In genomic region chr5:150598821-150599273, GRCh38 we compare ENCODE assay signal across 19 cellular contexts. TPM values are rescaled to one million over a fixed set of nuclear protein-coding genes. Genes with fewer than 3 reads are reported as not detected.
A peak's percentile ranks its signal among the peaks of the same experiment; 100 is the strongest.
DNase-seq lines count a peak whose midpoint lies in the region; ATAC-seq, FAIRE-seq and TF ChIP-seq lines count a peak whose summit lies in the region.
"Had no signal": no experiment of that assay in that cellular context is flagged by ENCODE, and none has a peak within 500 bp of the region (broad histone marks: within the 10 kb centered on the region; RNA-seq: fewer than 3 reads in every experiment).

No MANE protein-coding gene starts in this region.

- H3K27me3 Mint-ChIP-seq in osteocyte (ENCODE audit: unreplicated experiment), result no peaks in the 10 kb centered on the region
- no peaks in the 10 kb centered on the region for H3K27me3 Mint-ChIP-seq in activated T-helper 2 cell treated with anti-CD3 and anti-CD28 coated beads, Interferon-gamma antibody, Interleukin-2, Interleukin-4, amounts not matched to agents 10 μg/mL and 5 μg/mL and 100 μg/mL, durations not matched to agents 14 hours and 24 hours and 36 hours (ENCODE audit: low read depth)

- CTCF ChIA-PET in K562 (lab: Yijun Ruan, JAX; ENCODE audit: low intra/inter-chr PET ratio), result no interaction called here

- H3K27ac Mint-ChIP-seq in osteocyte (ENCODE audit: unreplicated experiment), result peak overlapping the region; percentile 89
- no peak overlapping the region for H3K27ac Mint-ChIP-seq in activated T-helper 2 cell treated with anti-CD3 and anti-CD28 coated beads, Interferon-gamma antibody, Interleukin-2, Interleukin-4, amounts not matched to agents 10 μg/mL and 5 μg/mL and 100 μg/mL, durations not matched to agents 14 hours and 24 hours and 36 hours
- H3K27ac Mint-ChIP-seq: activated CD8-positive, alpha-beta T cell treated with anti-CD3 and anti-CD28 coated beads, Interleukin-2, amount 10 ng/mL, durations not matched to agents 7 days and 5 days; activated naive CD8-positive, alpha-beta T cell had no signal

- DNase-seq in K562 (ENCODE audit: extremely low read depth in 1 of 4, low spot score in 3 of 4) (no peak), heart left ventricle (peak in 3 of 5 donors; percentile 31 to 43 (median 34)), osteocyte (ENCODE audit: extremely low spot score, unreplicated experiment) (no peak), ureter (ENCODE audit: low spot score) (peak; percentile 74), anterior cingulate cortex (lab: John Stamatoyannopoulos, UW) (no peak), DMS 273 (lab: John Stamatoyannopoulos, UW; ENCODE audit: unreplicated experiment) (no peak)
- no peak for DNase-seq in stimulated activated CD4-positive, alpha-beta T cell treated with anti-CD3 and anti-CD28 coated beads, Interleukin-4, amount 100 ng/mL, for 24 hours
- no peak for DNase-seq in activated T-helper 2 cell treated with anti-CD3 and anti-CD28 coated beads, Interferon-gamma antibody, Interleukin-2, Interleukin-4, amounts not matched to agents 10 μg/mL and 5 μg/mL and 100 μg/mL, durations not matched to agents 14 hours and 24 hours and 36 hours (ENCODE audit: low spot score)
- DNase-seq: activated CD8-positive, alpha-beta T cell treated with anti-CD3 and anti-CD28 coated beads, Interleukin-2, amount 10 ng/mL, durations not matched to agents 7 days and 5 days; activated T-cell treated with anti-CD3 and anti-CD28 coated beads, Interleukin-2, amount 50 U/mL, for 48 hours; NCI-H187; NCI-H226; NCI-H82; PC-3; stimulated activated CD4-positive, alpha-beta T cell treated with anti-CD3 and anti-CD28 coated beads, Interleukin-4, amount 100 ng/mL, for 4 hours; T1000 had no signal

- H3K9me1 ChIP-seq in K562 (ENCODE audit: control insufficient read depth, insufficient read depth, low read length), result no peaks in the 10 kb centered on the region

- no peaks in the 10 kb centered on the region for H3K79me2 ChIP-seq in K562 (ENCODE audit: control insufficient read depth, insufficient read depth, low read length)

- BruUV-seq in K562 (replicated peaks; lab: Mats Ljungman, UMichigan), result no TSS peak

- intact Hi-C loops in K562 (cut with micrococcal nuclease), result no loop called here
- intact Hi-C loops in heart left ventricle (cut with DNase I), result loop anchor here in 1 of 10 donors (5.0 kb wide), 1 partner anchor 53 kb away; no protein-coding TSS in a partner anchor
- intact Hi-C loops in activated T-helper 2 cell treated with anti-CD3 and anti-CD28 coated beads, Interferon-gamma antibody, Interleukin-2, Interleukin-4, amounts not matched to agents 10 μg/mL and 5 μg/mL and 100 μg/mL, durations not matched to agents 14 hours and 24 hours and 36 hours (cut with micrococcal nuclease), result no loop called here

- H3K9ac ChIP-seq in K562 (ENCODE audit: insufficient read depth in 1 of 2, low read depth in 2 of 2, low read length in 2 of 2), result no peak overlapping the region

- TF ChIP-seq RAD21 in K562 (CRISPR knock-in tag; conservative IDR thresholded peaks at IDR 0.05 in 1 of 2, IDR thresholded peaks at IDR 0.05 in 1 of 2), result no peak

- H3K9me3 ChIP-seq in K562 (replicated peaks; ENCODE audit: control insufficient read depth, insufficient read depth, low read depth, low read length) (no peaks in the 10 kb centered on the region), heart left ventricle (no peaks in the 10 kb centered on the region)
- H3K9me3 ChIP-seq: esophagus muscularis mucosa, pancreas had no signal

- no peaks in the 10 kb centered on the region for H3K9me3 Mint-ChIP-seq in osteocyte (ENCODE audit: unreplicated experiment)
- no peaks in the 10 kb centered on the region for H3K9me3 Mint-ChIP-seq in activated T-helper 2 cell treated with anti-CD3 and anti-CD28 coated beads, Interferon-gamma antibody, Interleukin-2, Interleukin-4, amounts not matched to agents 10 μg/mL and 5 μg/mL and 100 μg/mL, durations not matched to agents 14 hours and 24 hours and 36 hours

- H3K36me3 ChIP-seq in K562 (ENCODE audit: control insufficient read depth, insufficient read depth, low read length), result no peaks in the 10 kb centered on the region
- no peaks in the 10 kb centered on the region for H3K36me3 ChIP-seq in heart left ventricle
- H3K36me3 ChIP-seq: esophagus muscularis mucosa, pancreas had no signal

- POLR2A ChIA-PET in K562 (lab: Yijun Ruan, JAX), result interaction anchor here (0.6 kb wide), 1 partner anchor 102 kb away, joined by 3 read pairs; the partner anchor contains the start of gene RBM22

- H3K4me1 Mint-ChIP-seq in osteocyte (ENCODE audit: unreplicated experiment), result peaks cover 71% of the 10 kb centered on the region
- H3K4me1 Mint-ChIP-seq in activated T-helper 2 cell treated with anti-CD3 and anti-CD28 coated beads, Interferon-gamma antibody, Interleukin-2, Interleukin-4, amounts not matched to agents 10 μg/mL and 5 μg/mL and 100 μg/mL, durations not matched to agents 14 hours and 24 hours and 36 hours (ENCODE audit: low read depth), result no peaks in the 10 kb centered on the region

- H3K4me1 ChIP-seq in K562 (replicated peaks in 1 of 2; ENCODE audit: control insufficient read depth in 2 of 2, insufficient read depth in 2 of 2, low read length in 2 of 2) (peaks cover 11 to 13% of the 10 kb centered on the region in 2 experiments; a peak in 4 of 5 replicates), heart left ventricle (peaks cover 23 to 90% (median 70%) of the 10 kb centered on the region in 12 donors)

- H3K4me3 Mint-ChIP-seq in osteocyte (ENCODE audit: unreplicated experiment), result no peak overlapping the region
- H3K4me3 Mint-ChIP-seq in activated T-helper 2 cell treated with anti-CD3 and anti-CD28 coated beads, Interferon-gamma antibody, Interleukin-2, Interleukin-4, amounts not matched to agents 10 μg/mL and 5 μg/mL and 100 μg/mL, durations not matched to agents 14 hours and 24 hours and 36 hours (ENCODE audit: low read depth), result no peak overlapping the region
- H3K4me3 Mint-ChIP-seq: activated CD8-positive, alpha-beta T cell treated with anti-CD3 and anti-CD28 coated beads, Interleukin-2, amount 10 ng/mL, durations not matched to agents 7 days and 5 days; activated naive CD8-positive, alpha-beta T cell had no signal

- 21% methylated on average over 10 of the region's 12 CpGs for WGBS in K562 (ENCODE audit: insufficient coverage, low coverage, missing lambda C conversion rate)
- 68 to 79% (median 73%) methylated on average over 8 to 12 of the region's 12 CpGs for WGBS in heart left ventricle, 4 donors

- H3K4me3 ChIP-seq in K562, result no peak overlapping the region
- H3K4me3 ChIP-seq in heart left ventricle, result no peak overlapping the region
- H3K4me3 ChIP-seq: esophagus muscularis mucosa, pancreas had no signal

- FAIRE-seq in K562 (lab: Jason Lieb, UNC), result no peak
- FAIRE-seq: pancreas had no signal

- H3K36me3 Mint-ChIP-seq in osteocyte (ENCODE audit: unreplicated experiment), result no peaks in the 10 kb centered on the region
- no peaks in the 10 kb centered on the region for H3K36me3 Mint-ChIP-seq in activated T-helper 2 cell treated with anti-CD3 and anti-CD28 coated beads, Interferon-gamma antibody, Interleukin-2, Interleukin-4, amounts not matched to agents 10 μg/mL and 5 μg/mL and 100 μg/mL, durations not matched to agents 14 hours and 24 hours and 36 hours (ENCODE audit: low read depth)
- H3K36me3 Mint-ChIP-seq: activated naive CD8-positive, alpha-beta T cell had no signal

- H3K27me3 ChIP-seq in K562 (ENCODE audit: control insufficient read depth in 2 of 2, insufficient read depth in 2 of 2, low read length in 2 of 2), result peaks cover 18 to 58% of the 10 kb centered on the region in 2 experiments
- H3K27me3 ChIP-seq in heart left ventricle, result no peaks in the 10 kb centered on the region
- H3K27me3 ChIP-seq: esophagus muscularis mucosa, pancreas had no signal

- no peak overlapping the region for H3K4me2 ChIP-seq in K562 (ENCODE audit: insufficient read depth, low read length)

- H3K27ac ChIP-seq in K562 (ENCODE audit: extremely low read depth, low read depth, low read length), result no peak overlapping the region
- peak overlapping the region in 11 of 12 donors; percentile 23 to 90 (median 80) for H3K27ac ChIP-seq in heart left ventricle

- peaks cover 8% of the 10 kb centered on the region for H4K20me1 ChIP-seq in K562 (replicated peaks; ENCODE audit: control insufficient read depth, insufficient read depth, low read length)

- no peak for TF ChIP-seq CTCF in K562 (IDR thresholded peaks at IDR 0.05 in 2 of 3, conservative IDR thresholded peaks at IDR 0.05 in 1 of 3; ENCODE audit: insufficient read depth in 2 of 3, low read depth in 1 of 3, low read length in 3 of 3)
- TF ChIP-seq CTCF in heart left ventricle (IDR thresholded peaks at IDR 0.05), result no peak
- no peak for TF ChIP-seq CTCF in osteocyte (IDR thresholded peaks at IDR 0.05)

- TF ChIP-seq EP300 in K562 (IDR thresholded peaks at IDR 0.05; ENCODE audit: low read length), result no peak

- in situ Hi-C loops in K562 (cut with MboI), result no loop called here

- ATAC-seq in K562 (no peak), heart left ventricle (no peak)
- ATAC-seq: activated CD8-positive, alpha-beta T cell treated with anti-CD3 and anti-CD28 coated beads, Interleukin-2, amount 10 ng/mL, durations not matched to agents 7 days and 5 days; pancreas; PC-3 had no signal

- TF ChIP-seq POLR2A in K562 (conservative IDR thresholded peaks at IDR 0.05), result no peak
- TF ChIP-seq POLR2A in heart left ventricle (IDR thresholded peaks at IDR 0.05), result no peak

- no peak overlapping the region for H2AFZ ChIP-seq in K562 (ENCODE audit: low read depth, low read length)

RNA-seq across cellular contexts. Expression of gene SYNPO, which starts 41.6 kb away (rescaled TPM):
- total RNA-seq in K562 (2011; cell fraction: chromatin; rRNA removed; ENCODE audit: low replicate concordance), result 0.09 and 0.19 TPM in 2 replicates
- 0.13 and 0.17 TPM in 2 replicates for total RNA-seq in K562 (2011; cell fraction: nucleolus; rRNA removed)
- 0.23 and 0.29 TPM in 2 replicates for total RNA-seq in K562 (2011; cell fraction: nucleoplasm; rRNA removed)
- 0.04 TPM in 1 of 2 replicates, not detected in the other for total RNA-seq in K562 (2014; rRNA removed)
- not detected in 2 replicates for total RNA-seq in K562 (2014; rRNA removed; fragmentation: Illumina TruSeq; extraction: Trizol)
- total RNA-seq in K562 (2015; rRNA removed; fragmentation: Illumina TruSeq; extraction: Trizol), result not detected in 2 replicates
- 0.31 and 0.36 TPM in 2 replicates for total RNA-seq in K562 (2021)
- 0.03 and 0.05 TPM in 2 replicates for polyA plus RNA-seq in K562 (2011; rRNA removed)
- 0.31 and 0.44 TPM in 2 replicates for polyA plus RNA-seq in K562 (2011; cell fraction: cytosol; rRNA removed)
- polyA plus RNA-seq in K562 (2011; cell fraction: nucleus; rRNA removed), result 0.04 and 0.09 TPM in 2 replicates
- 0.12 and 0.17 TPM in 2 replicates for polyA plus RNA-seq in K562 (2012)
- polyA plus RNA-seq in K562 (2014; fragmentation: Illumina TruSeq; extraction: Trizol), result 0.03 and 0.10 TPM in 2 replicates
- under 1 TPM in 1 of 2 experiments, not detected in 1; 0.03 TPM for polyA plus RNA-seq in K562 (2014; fragmentation: Nextera tagmentation; extraction: Ambion mirVana)
- polyA plus RNA-seq in K562 (2014; rRNA removed), result 0.01 TPM in 1 of 2 replicates, not detected in the other
- polyA minus RNA-seq in K562 (2011; rRNA and poly(A)+ RNA removed), result 0.03 and 0.07 TPM in 2 replicates
- not detected in 2 replicates for polyA minus RNA-seq in K562 (2011; cell fraction: cytosol; rRNA and poly(A)+ RNA removed)
- 0.11 and 0.13 TPM in 2 replicates for polyA minus RNA-seq in K562 (2011; cell fraction: nucleus; rRNA and poly(A)+ RNA removed)
- 100 to 1,000 TPM; 444 to 782 (median 590) TPM for total RNA-seq in heart left ventricle
- polyA plus RNA-seq in heart left ventricle, result 100 to 1,000 TPM; 304 to 791 TPM
- total RNA-seq in osteocyte, result 17.8 and 18.4 TPM in 2 replicates
- total RNA-seq in ureter, result 73.9 TPM
- 0.11 TPM in 1 of 2 replicates, not detected in the other for total RNA-seq in activated T-helper 2 cell treated with anti-CD3 and anti-CD28 coated beads, Interferon-gamma antibody, Interleukin-2, Interleukin-4, amounts not matched to agents 10 μg/mL and 5 μg/mL and 100 μg/mL, durations not matched to agents 14 hours and 24 hours and 36 hours

Comparison
In these comparisons a context has a peak if more than half of its experiments do, and no peak if none do; other contexts are left out.
1. DNase-seq: peak in heart left ventricle (3 of 5) and ureter (single experiment); none in K562 (0 of 4), osteocyte (single experiment), stimulated activated CD4-positive, alpha-beta T cell treated with anti-CD3 and anti-CD28 coated beads, Interleukin-4, amount 100 ng/mL, for 24 hours (single experiment), anterior cingulate cortex (0 of 58), DMS 273 (single experiment) and activated T-helper 2 cell treated with anti-CD3 and anti-CD28 coated beads, Interferon-gamma antibody, Interleukin-2, Interleukin-4, amounts not matched to agents 10 μg/mL and 5 μg/mL and 100 μg/mL, durations not matched to agents 14 hours and 24 hours and 36 hours (single experiment).
2. RNA of gene SYNPO, which starts 41.6 kb away (total RNA-seq): 444 to 782 TPM in heart left ventricle, 73.9 TPM in ureter (single experiment) and 17.8 to 18.4 TPM in osteocyte; 0.11 TPM in activated T-helper 2 cell treated with anti-CD3 and anti-CD28 coated beads, Interferon-gamma antibody, Interleukin-2, Interleukin-4, amounts not matched to agents 10 μg/mL and 5 μg/mL and 100 μg/mL, durations not matched to agents 14 hours and 24 hours and 36 hours and 0.04 to 0.36 TPM in K562; every median in the first group is over 10 times any median in the second.